In genomic region chr17:66088173-66088572, GRCh38 we compare ENCODE assay signal across 38 cellular contexts.
"Had no signal": no experiment of that assay in that cellular context is flagged by ENCODE, and none has a peak within 500 bp of the region (broad histone marks: within the 10 kb centered on the region; RNA-seq: fewer than 3 reads in every experiment).

No MANE protein-coding gene starts in this region.

- H3K4me1 ChIP-seq: esophagus squamous epithelium, gastroesophageal sphincter had no signal

- H3K27me3 ChIP-seq: brain microvascular endothelial cell, esophagus squamous epithelium, gastroesophageal sphincter had no signal

- H3K27ac Mint-ChIP-seq: activated B cell treated with CpG ODN at 0.5 μM for 24 hours; activated CD8-positive, alpha-beta T cell treated with anti-CD3 and anti-CD28 coated beads for 36 hours; activated naive CD4-positive, alpha-beta T cell treated with anti-CD3 and anti-CD28 coated beads for 36 hours; activated naive CD4-positive, alpha-beta T cell treated with anti-CD3 and anti-CD28 coated beads, Interleukin-2, amount 50 U/mL, for 24 hours; activated naive CD8-positive, alpha-beta T cell treated with anti-CD3 and anti-CD28 coated beads, Interleukin-2, amount 10 ng/mL, durations not matched to agents 7 days and 5 days; activated T-helper 1 cell treated with anti-CD3 and anti-CD28 coated beads, Interleukin-12 subunit alpha, Interleukin-12 subunit beta, Interleukin-2, Interleukin-4 antibody, amounts not matched to agents 30 ng/mL and 10 ng/mL and 1 ng/mL, durations not matched to agents 14 hours and 24 hours and 36 hours; activated T-helper 2 cell treated with anti-CD3 and anti-CD28 coated beads, Interferon-gamma antibody, Interleukin-2, Interleukin-4, amounts not matched to agents 10 μg/mL and 5 μg/mL and 100 μg/mL, durations not matched to agents 14 hours and 24 hours and 36 hours; effector memory CD8-positive, alpha-beta T cell; T-helper 17 cell; T-helper 2 cell treated with Interferon-gamma antibody and Interleukin-4, amounts not matched to agents 5 μg/mL and 100 μg/mL, for 36 hours had no signal

- H3K4me1 Mint-ChIP-seq: activated B cell treated with CpG ODN at 0.5 μM for 24 hours; activated naive CD4-positive, alpha-beta T cell treated with anti-CD3 and anti-CD28 coated beads, Interleukin-2, amount 50 U/mL, for 24 hours; activated naive CD8-positive, alpha-beta T cell treated with anti-CD3 and anti-CD28 coated beads, Interleukin-2, amount 10 ng/mL, durations not matched to agents 7 days and 5 days; central memory CD8-positive, alpha-beta T cell; T-helper 17 cell had no signal

- FAIRE-seq: astrocyte, bronchial epithelial cell, colon, endometrium, endothelial cell of umbilical vein had no signal

- DNase-seq: activated B cell treated with CpG ODN at 0.5 μM for 24 hours; activated CD4-positive, alpha-beta T cell treated with anti-CD3 and anti-CD28 coated beads for 48 hours; activated CD4-positive, alpha-beta T cell treated with anti-CD3 and anti-CD28 coated beads, Interleukin-2, amount 50 U/mL, for 1 hour; activated CD4-positive, alpha-beta T cell treated with anti-CD3 and anti-CD28 coated beads, Interleukin-2, amount 50 U/mL, for 48 hours; activated CD8-positive, alpha-beta memory T cell treated with anti-CD3 and anti-CD28 coated beads for 24 hours; activated CD8-positive, alpha-beta memory T cell treated with anti-CD3 and anti-CD28 coated beads, Interleukin-2, amount 50 U/mL, for 4 hours; activated CD8-positive, alpha-beta T cell treated with anti-CD3 and anti-CD28 coated beads for 36 hours; activated effector memory CD4-positive, alpha-beta T cell treated with anti-CD3 and anti-CD28 coated beads, Interleukin-2, amount 50 U/mL, for 16 hours; activated naive CD4-positive, alpha-beta T cell treated with anti-CD3 and anti-CD28 coated beads for 36 hours; activated naive CD8-positive, alpha-beta T cell treated with anti-CD3 and anti-CD28 coated beads, Interleukin-2, amount 10 ng/mL, durations not matched to agents 7 days and 5 days; activated T-cell treated with anti-CD3 and anti-CD28 coated beads, Interleukin-2, amount 50 U/mL, for 1 hour; activated T-cell treated with anti-CD3 and anti-CD28 coated beads, Interleukin-2, amount 50 U/mL, for 48 hours; amniotic stem cell; anterior cingulate cortex; brain microvascular endothelial cell; cortex of kidney; dermis blood vessel endothelial cell; effector CD4-positive, alpha-beta T cell; effector memory CD8-positive, alpha-beta T cell; esophagus squamous epithelium; foreskin melanocyte; T-helper 1 cell; T-helper 17 cell; T1000; WERI-Rb-1 had no signal

- H3K4me3 Mint-ChIP-seq: activated B cell treated with CpG ODN at 0.5 μM for 24 hours; activated CD8-positive, alpha-beta T cell treated with anti-CD3 and anti-CD28 coated beads for 36 hours; activated naive CD4-positive, alpha-beta T cell treated with anti-CD3 and anti-CD28 coated beads for 36 hours; activated naive CD4-positive, alpha-beta T cell treated with anti-CD3 and anti-CD28 coated beads, Interleukin-2, amount 50 U/mL, for 24 hours; activated naive CD8-positive, alpha-beta T cell treated with anti-CD3 and anti-CD28 coated beads, Interleukin-2, amount 10 ng/mL, durations not matched to agents 7 days and 5 days; activated T-helper 1 cell treated with anti-CD3 and anti-CD28 coated beads, Interleukin-12 subunit alpha, Interleukin-12 subunit beta, Interleukin-2, Interleukin-4 antibody, amounts not matched to agents 30 ng/mL and 10 ng/mL and 1 ng/mL, durations not matched to agents 14 hours and 24 hours and 36 hours; central memory CD8-positive, alpha-beta T cell; effector memory CD8-positive, alpha-beta T cell; T-helper 17 cell; T-helper 2 cell treated with Interferon-gamma antibody and Interleukin-4, amounts not matched to agents 5 μg/mL and 100 μg/mL, for 36 hours had no signal

- ATAC-seq: activated CD4-positive, CD25-positive, alpha-beta regulatory T cell treated with anti-CD3 and anti-CD28 coated beads, Interleukin-2, amount 50 U/mL, for 24 hours; activated CD8-positive, alpha-beta T cell treated with anti-CD3 and anti-CD28 coated beads for 36 hours; effector memory CD8-positive, alpha-beta T cell; gastroesophageal sphincter; T-helper 17 cell had no signal

- H3K4me3 ChIP-seq: esophagus squamous epithelium, gastroesophageal sphincter had no signal

- H3K36me3 ChIP-seq: brain microvascular endothelial cell, esophagus squamous epithelium, gastroesophageal sphincter, WERI-Rb-1 had no signal

- H3K36me3 Mint-ChIP-seq: activated naive CD8-positive, alpha-beta T cell treated with anti-CD3 and anti-CD28 coated beads, Interleukin-2, amount 10 ng/mL, durations not matched to agents 7 days and 5 days had no signal

- H3K9me3 Mint-ChIP-seq: activated T-helper 1 cell treated with anti-CD3 and anti-CD28 coated beads, Interleukin-12 subunit alpha, Interleukin-12 subunit beta, Interleukin-2, Interleukin-4 antibody, amounts not matched to agents 30 ng/mL and 10 ng/mL and 1 ng/mL, durations not matched to agents 14 hours and 24 hours and 36 hours; effector memory CD8-positive, alpha-beta T cell; T-helper 2 cell treated with Interferon-gamma antibody and Interleukin-4, amounts not matched to agents 5 μg/mL and 100 μg/mL, for 36 hours had no signal

- H3K27me3 Mint-ChIP-seq: activated B cell treated with CpG ODN at 0.5 μM for 24 hours; activated naive CD8-positive, alpha-beta T cell treated with anti-CD3 and anti-CD28 coated beads, Interleukin-2, amount 10 ng/mL, durations not matched to agents 7 days and 5 days; central memory CD8-positive, alpha-beta T cell; T-helper 17 cell had no signal

- H3K27ac ChIP-seq: brain microvascular endothelial cell, epithelial cell of prostate, esophagus squamous epithelium, gastroesophageal sphincter, WERI-Rb-1 had no signal
